In genomic region chr7:100100420-100101015, GRCh38 we compare ENCODE assay signal across 8 cellular contexts.
DNase-seq lines count a peak whose midpoint lies in the region; ATAC-seq, FAIRE-seq and TF ChIP-seq lines count a peak whose summit lies in the region.

No MANE protein-coding gene starts in this region.

- peak overlapping the region; percentile 100 for H3K27ac Mint-ChIP-seq in nephron progenitor cell

- no peaks in the 10 kb centered on the region for H3K27me3 ChIP-seq in RWPE2 (ENCODE audit: insufficient read depth, poor library complexity, severe bottlenecking)

- H3K9me3 Mint-ChIP-seq in nephron progenitor cell = no peaks in the 10 kb centered on the region

- peak overlapping the region; percentile 97 for H3K4me3 Mint-ChIP-seq in nephron progenitor cell

- H3K27me3 Mint-ChIP-seq in nephron progenitor cell (ENCODE audit: low read depth, poor library complexity) = peaks cover 13% of the 10 kb centered on the region

- peaks cover 64% of the 10 kb centered on the region for H3K36me3 Mint-ChIP-seq in nephron progenitor cell (ENCODE audit: low read depth)

- DNase-seq in EH (ENCODE audit: low read depth) (peak; percentile 97), H54 (ENCODE audit: insufficient read length, low spot score) (peak; percentile 75), LoVo (ENCODE audit: low spot score) (peak; percentile 99), RWPE2 (ENCODE audit: low spot score) (peak; percentile 91), fibroblast of the conjunctiva (ENCODE audit: low read depth) (peak; percentile 88), nephron progenitor cell (peak; percentile 96)
- peak; percentile 95 for DNase-seq in activated effector memory CD4-positive, alpha-beta T cell treated with anti-CD3 and anti-CD28 coated beads, Interleukin-2, amount 50 U/mL, for 16 hours
- DNase-seq in stimulated activated naive CD4-positive, alpha-beta T cell treated with Interleukin-2 at 50 U/mL for 16 hours (lab: John Stamatoyannopoulos, UW) = peak; percentile 92

- TF ChIP-seq CTCF in RWPE2 (IDR thresholded peaks at IDR 0.05; ENCODE audit: poor library complexity, severe bottlenecking) (no peak), nephron progenitor cell (IDR thresholded peaks at IDR 0.05) (no peak)

- H3K36me3 ChIP-seq in RWPE2 (ENCODE audit: low read depth) = peaks cover 52% of the 10 kb centered on the region

- no peak for FAIRE-seq in H54 (lab: Jason Lieb, UNC)

- no peaks in the 10 kb centered on the region for H3K9me3 ChIP-seq in RWPE2 (ENCODE audit: severe bottlenecking)

- H3K4me3 ChIP-seq in RWPE2 (ENCODE audit: severe bottlenecking) = peak overlapping the region; percentile 88

- H3K4me1 Mint-ChIP-seq in nephron progenitor cell = peaks cover 65% of the 10 kb centered on the region

- peak overlapping the region; percentile 94 for H3K27ac ChIP-seq in RWPE2 (ENCODE audit: poor library complexity, severe bottlenecking)

- peak; percentile 76 for ATAC-seq in RWPE2 (ENCODE audit: low read depth)

- no peak; the same call in 1 of the 2 replicates for TF ChIP-seq POLR2A in H54 (IDR thresholded peaks at IDR 0.05; ENCODE audit: low read depth, low read length)

- H3K4me1 ChIP-seq in RWPE2 (ENCODE audit: insufficient read depth, poor library complexity, severe bottlenecking) = peaks cover 4% of the 10 kb centered on the region

Comparison
In these comparisons a context has a peak if more than half of its experiments do, and no peak if none do; other contexts are left out.
1. Peak in every context shown above with its lines: DNase-seq, ATAC-seq, H3K4me3 ChIP-seq and H3K27ac ChIP-seq.